ENCODE assay signal across 23 cellular contexts in the genomic region with DNA sequence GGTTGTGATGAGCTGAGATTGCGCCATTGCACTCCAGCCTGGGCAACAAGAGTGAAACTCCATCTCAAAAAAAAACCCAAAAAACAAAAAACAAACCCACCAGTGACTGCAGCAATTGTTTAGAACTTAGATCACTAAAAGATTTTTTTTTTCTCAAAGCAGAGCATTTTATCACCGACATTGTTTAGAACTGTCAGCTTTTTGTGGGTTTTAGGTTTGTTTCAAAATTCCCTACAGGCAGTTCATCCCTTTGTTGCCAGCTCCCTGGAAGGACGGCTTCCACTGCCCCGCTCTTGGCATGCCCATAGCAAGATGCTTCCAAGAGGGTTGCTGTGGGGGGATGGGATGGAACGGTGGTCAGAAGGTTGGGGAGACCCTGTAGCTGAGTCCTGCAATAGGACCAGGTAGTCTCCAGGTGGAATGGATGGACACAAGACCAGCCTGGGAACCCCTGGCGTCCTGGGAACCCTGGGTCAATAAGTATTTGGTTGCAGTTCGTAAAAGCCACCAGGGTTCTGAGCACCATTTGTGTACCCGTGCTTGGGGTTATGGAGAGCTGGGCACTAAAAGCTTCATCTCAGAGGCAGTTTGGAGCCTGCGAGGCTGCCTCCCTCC. TPM values are rescaled to one million over a fixed set of nuclear protein-coding genes. Genes with fewer than 3 reads are reported as not detected.
DNase-seq lines count a peak whose midpoint lies in the region; ATAC-seq, FAIRE-seq and TF ChIP-seq lines count a peak whose summit lies in the region.
"Had no signal": no experiment of that assay in that cellular context is flagged by ENCODE, and none has a peak within 500 bp of the region (broad histone marks: within the 10 kb centered on the region; RNA-seq: fewer than 3 reads in every experiment).

No MANE protein-coding gene starts in this region.

- no peak for TF ChIP-seq CTCF in cardiac muscle cell (IDR thresholded peaks at IDR 0.05; ENCODE audit: low read depth, low read length)
- no peak for TF ChIP-seq CTCF in vagina (IDR thresholded peaks at IDR 0.05)
- TF ChIP-seq CTCF in mammary epithelial cell (conservative IDR thresholded peaks at IDR 0.05 in 1 of 2, IDR thresholded peaks at IDR 0.05 in 1 of 2; ENCODE audit: extremely low read depth in 1 of 2, insufficient read depth in 1 of 2, low read depth in 1 of 2, low read length in 2 of 2) = no peak

- no peaks in the 10 kb centered on the region for H4K20me1 ChIP-seq in mammary epithelial cell (ENCODE audit: insufficient read depth, low read length)

- DNase-seq in activated CD4-positive, alpha-beta memory T cell treated with anti-CD3 and anti-CD28 coated beads for 36 hours = peak; percentile 5
- DNase-seq in activated CD4-positive, alpha-beta memory T cell treated with anti-CD3 and anti-CD28 coated beads, Interleukin-2, amount 10 ng/mL, durations not matched to agents 7 days and 5 days = no peak
- no peak for DNase-seq in cardiac muscle cell (ENCODE audit: low read depth in 1 of 2, low spot score in 1 of 2)
- DNase-seq in vagina (ENCODE audit: extremely low spot score in 2 of 2) = no peak
- DNase-seq in small intestine = no peak
- no peak for DNase-seq in mammary epithelial cell
- DNase-seq: 8988T; activated CD4-positive, alpha-beta T cell treated with anti-CD3 and anti-CD28 coated beads, Interleukin-2, amount 50 U/mL, for 1 hour; activated T-cell treated with anti-CD3 and anti-CD28 coated beads for 4 hours; body of pancreas; GF-D8; HCEC 1CT; NCI-H1105 had no signal

- H3K27ac ChIP-seq in cardiac muscle cell (peak overlapping the region; percentile 62), muscle layer of colon (ENCODE audit: low read depth, low read length) (peak overlapping the region; percentile 81), vagina (peak overlapping the region; percentile 31), small intestine (ENCODE audit: low read depth in 1 of 2, low read length in 1 of 2) (no peak overlapping the region), mammary epithelial cell (ENCODE audit: insufficient read depth, low read depth, low read length) (no peak overlapping the region)
- H3K27ac ChIP-seq: body of pancreas, C4-2B, thoracic aorta had no signal

- H3K9ac ChIP-seq in muscle layer of colon (ENCODE audit: low read length) = no peak overlapping the region
- H3K9ac ChIP-seq in mammary epithelial cell (ENCODE audit: insufficient read depth, low read length) = no peak overlapping the region

- H3K27me3 ChIP-seq in cardiac muscle cell (no peaks in the 10 kb centered on the region), muscle layer of colon (ENCODE audit: control insufficient read depth in 1 of 2, insufficient read depth in 2 of 2, low read length in 2 of 2) (no peaks in the 10 kb centered on the region), vagina (no peaks in the 10 kb centered on the region), small intestine (ENCODE audit: control insufficient read depth in 2 of 2, insufficient read depth in 2 of 2, low read length in 2 of 2) (no peaks in the 10 kb centered on the region), mammary epithelial cell (ENCODE audit: insufficient read depth, low read length) (peaks cover 4% of the 10 kb centered on the region)
- H3K27me3 ChIP-seq: body of pancreas had no signal

- WGBS in small intestine, 3 donors = 73 to 86% (median 83%) methylated on average over 9 of the region's 9 CpGs
- 51% methylated on average over 9 of the region's 9 CpGs for WGBS in mammary epithelial cell (ENCODE audit: low coverage, missing lambda C conversion rate)

- H3K4me1 ChIP-seq in cardiac muscle cell (ENCODE audit: low read depth) (peaks cover 19% of the 10 kb centered on the region), muscle layer of colon (ENCODE audit: insufficient read depth, low read length) (peaks cover 78% of the 10 kb centered on the region), vagina (peaks cover 24% of the 10 kb centered on the region), small intestine (ENCODE audit: control insufficient read depth in 2 of 2, insufficient read depth in 1 of 2, low read depth in 1 of 2, low read length in 1 of 2) (peaks cover 3 to 4% of the 10 kb centered on the region in 2 donors), mammary epithelial cell (ENCODE audit: insufficient read depth, low read length) (no peaks in the 10 kb centered on the region)
- H3K4me1 ChIP-seq: body of pancreas had no signal

- H3K4me3 ChIP-seq in cardiac muscle cell (no peak overlapping the region), muscle layer of colon (ENCODE audit: low read depth in 1 of 2, low read length in 2 of 2) (no peak overlapping the region), vagina (no peak overlapping the region), small intestine (ENCODE audit: low read depth in 1 of 2, low read length in 2 of 2) (no peak overlapping the region), mammary epithelial cell (replicated peaks in 1 of 3; ENCODE audit: insufficient read depth in 1 of 3, low read depth in 2 of 3, low read length in 3 of 3) (no peak overlapping the region)
- H3K4me3 ChIP-seq: body of pancreas, skin epidermis, thoracic aorta had no signal

- no peaks in the 10 kb centered on the region for H3K79me2 ChIP-seq in mammary epithelial cell (ENCODE audit: insufficient read depth, low read length)

- H3K36me3 Mint-ChIP-seq in activated CD4-positive, alpha-beta memory T cell treated with anti-CD3 and anti-CD28 coated beads for 36 hours = peaks cover 2% of the 10 kb centered on the region
- H3K36me3 Mint-ChIP-seq in activated CD4-positive, alpha-beta memory T cell treated with anti-CD3 and anti-CD28 coated beads, Interleukin-2, amount 10 ng/mL, durations not matched to agents 7 days and 5 days (ENCODE audit: low read depth) = peaks cover 5% of the 10 kb centered on the region

- no peak for ATAC-seq in GM18858 (IDR thresholded peaks at IDR 0.05; ENCODE audit: unreplicated experiment)
- ATAC-seq: body of pancreas, esophagus mucosa had no signal

- H3K27ac Mint-ChIP-seq in activated CD4-positive, alpha-beta memory T cell treated with anti-CD3 and anti-CD28 coated beads for 36 hours = no peak overlapping the region
- H3K27ac Mint-ChIP-seq in activated CD4-positive, alpha-beta memory T cell treated with anti-CD3 and anti-CD28 coated beads, Interleukin-2, amount 10 ng/mL, durations not matched to agents 7 days and 5 days = no peak overlapping the region
- H3K27ac Mint-ChIP-seq: activated naive CD8-positive, alpha-beta T cell had no signal

- in situ Hi-C loops in mammary epithelial cell (cut with MboI; ENCODE audit: low sequenced_read_pairs in 2 of 2) = no loop called here

- FAIRE-seq in small intestine (lab: Jason Lieb, UNC) = no peak
- FAIRE-seq: GM12891, islet of Langerhans, RCC 7860 had no signal

- intact Hi-C loops in activated CD4-positive, alpha-beta memory T cell treated with anti-CD3 and anti-CD28 coated beads for 36 hours (cut with micrococcal nuclease) = loop anchor here (10.0 kb wide), 1 partner anchor 119 kb away; no protein-coding TSS in a partner anchor
- intact Hi-C loops in vagina (cut with DNase I) (no loop called here), mammary epithelial cell (cut with micrococcal nuclease) (no loop called here)

- no peak overlapping the region for H3K4me3 Mint-ChIP-seq in activated CD4-positive, alpha-beta memory T cell treated with anti-CD3 and anti-CD28 coated beads for 36 hours
- no peak overlapping the region for H3K4me3 Mint-ChIP-seq in activated CD4-positive, alpha-beta memory T cell treated with anti-CD3 and anti-CD28 coated beads, Interleukin-2, amount 10 ng/mL, durations not matched to agents 7 days and 5 days
- H3K4me3 Mint-ChIP-seq: activated naive CD8-positive, alpha-beta T cell had no signal

- H3K36me3 ChIP-seq in cardiac muscle cell (no peaks in the 10 kb centered on the region), muscle layer of colon (ENCODE audit: insufficient read depth, low read length) (no peaks in the 10 kb centered on the region), vagina (no peaks in the 10 kb centered on the region), small intestine (ENCODE audit: control insufficient read depth in 2 of 2, insufficient read depth in 2 of 2, low read length in 2 of 2) (no peaks in the 10 kb centered on the region), mammary epithelial cell (ENCODE audit: insufficient read depth, low read length) (no peaks in the 10 kb centered on the region)
- H3K36me3 ChIP-seq: thoracic aorta had no signal

- H3K9me3 ChIP-seq in cardiac muscle cell (ENCODE audit: low read depth) (no peaks in the 10 kb centered on the region), muscle layer of colon (ENCODE audit: low read length) (no peaks in the 10 kb centered on the region), vagina (no peaks in the 10 kb centered on the region), small intestine (ENCODE audit: control insufficient read depth, low read depth) (no peaks in the 10 kb centered on the region), mammary epithelial cell (replicated peaks; ENCODE audit: insufficient read depth, low read length) (no peaks in the 10 kb centered on the region)
- H3K9me3 ChIP-seq: body of pancreas, thoracic aorta had no signal

- no TSS peak for BruUV-seq in mammary epithelial cell (replicated peaks; lab: Mats Ljungman, UMichigan)

- TF ChIP-seq POLR2A in vagina (IDR thresholded peaks at IDR 0.05) = no peak

- H2AFZ ChIP-seq in mammary epithelial cell (ENCODE audit: low read depth, low read length) = no peak overlapping the region

- no peaks in the 10 kb centered on the region for H3K27me3 Mint-ChIP-seq in activated CD4-positive, alpha-beta memory T cell treated with anti-CD3 and anti-CD28 coated beads for 36 hours
- H3K27me3 Mint-ChIP-seq in activated CD4-positive, alpha-beta memory T cell treated with anti-CD3 and anti-CD28 coated beads, Interleukin-2, amount 10 ng/mL, durations not matched to agents 7 days and 5 days = peaks cover 2% of the 10 kb centered on the region
- H3K27me3 Mint-ChIP-seq: activated naive CD8-positive, alpha-beta T cell had no signal

- no peaks in the 10 kb centered on the region for H3K9me3 Mint-ChIP-seq in activated CD4-positive, alpha-beta memory T cell treated with anti-CD3 and anti-CD28 coated beads for 36 hours
- no peaks in the 10 kb centered on the region for H3K9me3 Mint-ChIP-seq in activated CD4-positive, alpha-beta memory T cell treated with anti-CD3 and anti-CD28 coated beads, Interleukin-2, amount 10 ng/mL, durations not matched to agents 7 days and 5 days

- CTCF ChIA-PET in activated CD4-positive, alpha-beta memory T cell treated with anti-CD3 and anti-CD28 coated beads for 36 hours (lab: Charles Lee) = interaction anchor here (0.7 to 4.2 kb wide), 11 partner anchors 8 to 284 kb away, joined by 3 to 36 read pairs (median 4); no protein-coding TSS in a partner anchor
- CTCF ChIA-PET in activated CD4-positive, alpha-beta memory T cell treated with anti-CD3 and anti-CD28 coated beads, Interleukin-2, amount 10 ng/mL, durations not matched to agents 7 days and 5 days (lab: Charles Lee) = interaction anchor here (1.0 to 3.6 kb wide), 6 partner anchors 20 to 213 kb away, joined by 4 to 25 read pairs (median 5); no protein-coding TSS in a partner anchor
- CTCF ChIA-PET in mammary epithelial cell (lab: Charles Lee; ENCODE audit: low non-redundant PET) = interaction anchor here (0.6 kb wide), 1 partner anchor 126 kb away, joined by 4 read pairs; no protein-coding TSS in a partner anchor

- dilution Hi-C loops in mammary epithelial cell (cut with HindIII; ENCODE audit: low sequenced_read_pairs) = no loop called here

- POLR2A ChIA-PET in activated CD4-positive, alpha-beta memory T cell treated with anti-CD3 and anti-CD28 coated beads for 36 hours (lab: Charles Lee) = interaction anchor here (1.1 kb wide), 1 partner anchor 44 kb away, joined by 3 read pairs; no protein-coding TSS in a partner anchor
- POLR2A ChIA-PET in activated CD4-positive, alpha-beta memory T cell treated with anti-CD3 and anti-CD28 coated beads, Interleukin-2, amount 10 ng/mL, durations not matched to agents 7 days and 5 days (lab: Charles Lee) = no interaction called here

- peaks cover 20% of the 10 kb centered on the region for H3K4me1 Mint-ChIP-seq in activated CD4-positive, alpha-beta memory T cell treated with anti-CD3 and anti-CD28 coated beads for 36 hours (ENCODE audit: low read depth)
- H3K4me1 Mint-ChIP-seq in activated CD4-positive, alpha-beta memory T cell treated with anti-CD3 and anti-CD28 coated beads, Interleukin-2, amount 10 ng/mL, durations not matched to agents 7 days and 5 days = no peaks in the 10 kb centered on the region

- no peak overlapping the region for H3K4me2 ChIP-seq in mammary epithelial cell (ENCODE audit: insufficient read depth, low read depth, low read length)

RNA-seq across cellular contexts. Expression of gene TSPAN18, which starts 46.7 kb away (rescaled TPM):
- 1 to 10 TPM; 5.8 to 8.2 TPM for total RNA-seq in activated CD4-positive, alpha-beta memory T cell treated with anti-CD3 and anti-CD28 coated beads for 36 hours
- total RNA-seq in activated CD4-positive, alpha-beta memory T cell treated with anti-CD3 and anti-CD28 coated beads, Interleukin-2, amount 10 ng/mL, durations not matched to agents 7 days and 5 days = 10 to 100 TPM; 38.7 to 42.3 TPM
- total RNA-seq in cardiac muscle cell = 48.1 and 68.6 TPM in 2 replicates
- 82.8 and 122 TPM in 2 replicates for polyA plus RNA-seq in cardiac muscle cell
- 12.8 TPM for total RNA-seq in vagina
- polyA plus RNA-seq in small intestine = 1 to 10 TPM in 2 of 3 donors, not detected in 1; 1.1 to 8.8 TPM
- total RNA-seq in mammary epithelial cell = not detected
- polyA plus RNA-seq in mammary epithelial cell = 0.08 TPM
- 5.0 TPM for polyA minus RNA-seq in mammary epithelial cell

Comparison
In these comparisons a context has a peak if more than half of its experiments do, and no peak if none do; other contexts are left out.
1. H3K27ac ChIP-seq: peak in cardiac muscle cell (single experiment), muscle layer of colon (single experiment) and vagina (single experiment); none in small intestine (0 of 2) and mammary epithelial cell (single experiment).
2. RNA of gene TSPAN18, which starts 46.7 kb away (total RNA-seq): 48.1 to 68.6 TPM in cardiac muscle cell, 38.7 to 42.3 TPM in activated CD4-positive, alpha-beta memory T cell treated with anti-CD3 and anti-CD28 coated beads, Interleukin-2, amount 10 ng/mL, durations not matched to agents 7 days and 5 days, 12.8 TPM in vagina (single experiment) and 5.8 to 8.2 TPM in activated CD4-positive, alpha-beta memory T cell treated with anti-CD3 and anti-CD28 coated beads for 36 hours; not detected in mammary epithelial cell; every median in the first group is over 4 times any median in the second.